Comparison of ENCODE assay signal across 8 cellular contexts in genomic region chr6:156686429-156686939, GRCh38.
DNase-seq lines count a peak whose midpoint lies in the region; ATAC-seq, FAIRE-seq and TF ChIP-seq lines count a peak whose summit lies in the region.

No MANE protein-coding gene starts in this region.

- H3K36me3 ChIP-seq in brain microvascular endothelial cell (replicated peaks) (no peaks in the 10 kb centered on the region), iPS-18a (ENCODE audit: control insufficient read depth, low read depth, low read length) (no peaks in the 10 kb centered on the region)

- TF ChIP-seq EP300 in A549 (IDR thresholded peaks at IDR 0.05), result no peak

- peak overlapping the region; percentile 92 for H3K4me3 ChIP-seq in A549
- H3K4me3 ChIP-seq in brain microvascular endothelial cell (ENCODE audit: low read depth, low read length), result peak overlapping the region; percentile 77
- H3K4me3 ChIP-seq in iPS-18a (ENCODE audit: low read length), result peak overlapping the region; percentile 58
- peak overlapping the region; percentile 76 for H3K4me3 ChIP-seq in skeletal muscle cell (ENCODE audit: low read depth, low read length)

- H3K4me2 ChIP-seq in A549, result peak overlapping the region; percentile 99

- no peaks in the 10 kb centered on the region for H3K27me3 ChIP-seq in brain microvascular endothelial cell (replicated peaks)
- peaks cover 15% of the 10 kb centered on the region for H3K27me3 ChIP-seq in iPS-18a (ENCODE audit: control insufficient read depth, insufficient read depth, low read length)

- in situ Hi-C loops in brain microvascular endothelial cell (cut with HindIII; ENCODE audit: low pct_ligation_motif_present, low sequenced_read_pairs), result no loop called here

- H3K27ac ChIP-seq in A549 (peak overlapping the region; percentile 98 to 100), brain microvascular endothelial cell (peak overlapping the region; percentile 99), iPS-18a (ENCODE audit: low read length) (peak overlapping the region; percentile 60)

- POLR2A ChIA-PET in A549 (lab: Yijun Ruan, JAX), result interaction anchor here (0.8 to 2.3 kb wide), 7 partner anchors 14 to 496 kb away, joined by 3 to 18 read pairs (median 6); partner anchors contain the start of gene ARID1B

- H3K9me3 ChIP-seq in A549 (no peaks in the 10 kb centered on the region), iPS-18a (ENCODE audit: control insufficient read depth, low read depth, low read length) (no peaks in the 10 kb centered on the region)

- H3K9ac ChIP-seq in iPS-18a (ENCODE audit: low read length), result peak overlapping the region; percentile 82

- ATAC-seq in A549 (peak; percentile 74 to 86), GM21390 (IDR thresholded peaks at IDR 0.05; ENCODE audit: unreplicated experiment) (no peak)

- TF ChIP-seq POLR2A in A549 (IDR thresholded peaks at IDR 0.05; ENCODE audit: low read length), result no peak; the same call in 1 of the 2 replicates

- 0 out of 3 replicates have a peak, but pooled peaks have one; percentile 9 for TF ChIP-seq CTCF in A549 (IDR thresholded peaks at IDR 0.05)
- peak; percentile 33; the same call in 2 of the 3 replicates for TF ChIP-seq CTCF in GM12872 (IDR thresholded peaks at IDR 0.05; ENCODE audit: insufficient read depth, low read depth, low read length)
- TF ChIP-seq CTCF in brain microvascular endothelial cell (IDR thresholded peaks at IDR 0.05; ENCODE audit: low read depth, low read length, missing control alignments), result peak; percentile 53

- CTCF ChIA-PET in A549 (lab: Yijun Ruan, JAX), result interaction anchor here (0.6 to 1.4 kb wide), 5 partner anchors 15 to 257 kb away, joined by 3 read pairs; no protein-coding TSS in a partner anchor

- WGBS in A549 (ENCODE audit: missing lambda C conversion rate), result 2% methylated on average over 10 of the region's 11 CpGs

- peak; percentile 26 to 50 for DNase-seq in A549 (ENCODE audit: low read depth in 1 of 2, low spot score in 1 of 2)
- DNase-seq in Kasumi-1 (lab: John Stamatoyannopoulos, UW), result peak; percentile 83 to 88
- DNase-seq in RPMI8226, result peak; percentile 73
- DNase-seq in brain microvascular endothelial cell, result peak; percentile 40
- no peak for DNase-seq in skeletal muscle cell (ENCODE audit: low read depth)

- FAIRE-seq in A549 (lab: Jason Lieb, UNC), result no peak

- no peak; a peak in 1 of 5 replicates for TF ChIP-seq RAD21 in A549 (conservative IDR thresholded peaks at IDR 0.05 in 1 of 2, IDR thresholded peaks at IDR 0.05 in 1 of 2)

- H3K4me1 ChIP-seq in A549 (peaks cover 10% of the 10 kb centered on the region), iPS-18a (ENCODE audit: control insufficient read depth, low read depth, low read length) (peaks cover 16% of the 10 kb centered on the region)

TF ChIP-seq in A549, 52 proteins besides CTCF, POLR2A, EP300 and RAD21:
- TF ChIP-seq SREBF2 (IDR thresholded peaks at IDR 0.05) (no peak), TFCP2L1 (CRISPR knock-in tag; IDR thresholded peaks at IDR 0.05) (no peak), ZC3H11A (IDR thresholded peaks at IDR 0.05) (no peak), CBX2 (IDR thresholded peaks at IDR 0.05; ENCODE audit: borderline replicate concordance, low read depth) (no peak), RCOR1 (IDR thresholded peaks at IDR 0.05; ENCODE audit: low read depth, low read length) (no peak), KDM1A (IDR thresholded peaks at IDR 0.05; ENCODE audit: low read depth) (no peak), ZSCAN20 (CRISPR knock-in tag; IDR thresholded peaks at IDR 0.05) (no peak), HDAC2 (IDR thresholded peaks at IDR 0.05) (no peak), NFE2L2 (conservative IDR thresholded peaks at IDR 0.05; ENCODE audit: low read length) (no peak), POLR2AphosphoS2 (conservative IDR thresholded peaks at IDR 0.05; ENCODE audit: low read length) (no peak), HES2 (IDR thresholded peaks at IDR 0.05) (no peak), CEBPB (IDR thresholded peaks at IDR 0.05) (no peak)
